1 cellular context compared by ENCODE assay signal in the genomic region with DNA sequence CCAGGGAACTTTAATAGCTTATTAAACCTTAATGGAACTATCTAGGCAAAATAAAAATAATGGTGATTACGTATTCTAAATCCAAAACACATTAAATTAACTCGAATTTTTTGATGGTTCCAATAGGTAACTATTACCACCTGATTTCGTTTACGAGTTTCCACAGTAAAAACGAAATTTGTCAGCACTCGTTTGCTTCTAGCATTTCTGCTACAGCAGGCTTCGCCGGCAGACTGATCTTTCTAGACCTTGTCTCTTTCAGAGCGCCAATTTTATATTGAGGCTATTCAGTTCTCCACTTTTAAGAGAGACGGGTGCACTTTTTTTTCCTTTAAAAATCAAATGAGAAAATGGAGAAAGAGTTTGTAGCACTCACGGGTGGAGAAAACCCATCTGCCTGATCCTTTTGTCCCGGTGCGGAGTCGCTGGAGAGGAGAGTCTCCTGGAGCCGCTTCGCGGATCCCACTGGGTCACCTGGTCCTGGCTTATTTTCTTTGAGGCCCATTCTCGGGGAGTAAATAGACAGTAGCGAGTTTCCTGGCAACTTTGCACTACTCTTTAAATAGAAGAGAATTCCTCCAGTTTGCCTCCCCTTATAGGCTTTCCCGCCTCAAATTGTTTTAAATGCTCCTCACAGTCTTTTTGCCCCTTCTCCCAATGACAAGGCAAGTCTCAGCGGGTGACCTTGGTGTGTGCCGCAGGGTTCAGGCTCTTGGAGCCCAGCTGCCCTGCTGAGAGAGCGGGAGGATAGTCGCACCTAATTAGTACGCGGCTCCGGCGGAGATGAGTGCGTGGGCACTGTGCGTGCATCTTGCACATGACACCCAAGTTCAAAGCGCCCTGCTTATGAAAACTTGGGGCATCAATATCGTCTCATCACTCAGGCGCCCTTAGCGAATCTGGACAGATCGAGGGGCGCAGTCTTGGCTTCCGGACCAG.
TF ChIP-seq lines count a peak whose summit lies in the region.

No MANE protein-coding gene starts in this region.

TF ChIP-seq in H1, 55 proteins besides CTCF, POLR2A, EP300 and RAD21 (continued from another document):
- TF ChIP-seq CTBP2 (IDR thresholded peaks at IDR 0.05; ENCODE audit: borderline replicate concordance, insufficient read depth, insufficient read length, low read length) (peak; percentile 54), SIRT6 (IDR thresholded peaks at IDR 0.05; ENCODE audit: low read length) (no peak), EGR1 (IDR thresholded peaks at IDR 0.05; ENCODE audit: borderline replicate concordance, low read depth, low read length) (no peak), CBX8 (IDR thresholded peaks at IDR 0.05; ENCODE audit: borderline replicate concordance, low read depth, low read length) (0 out of 2 replicates have a peak, but pooled peaks have one; percentile 79), EZH2 (IDR thresholded peaks at IDR 0.05; ENCODE audit: low read depth, low read length, severe bottlenecking) (peak; percentile 79)
